In the genomic region with DNA sequence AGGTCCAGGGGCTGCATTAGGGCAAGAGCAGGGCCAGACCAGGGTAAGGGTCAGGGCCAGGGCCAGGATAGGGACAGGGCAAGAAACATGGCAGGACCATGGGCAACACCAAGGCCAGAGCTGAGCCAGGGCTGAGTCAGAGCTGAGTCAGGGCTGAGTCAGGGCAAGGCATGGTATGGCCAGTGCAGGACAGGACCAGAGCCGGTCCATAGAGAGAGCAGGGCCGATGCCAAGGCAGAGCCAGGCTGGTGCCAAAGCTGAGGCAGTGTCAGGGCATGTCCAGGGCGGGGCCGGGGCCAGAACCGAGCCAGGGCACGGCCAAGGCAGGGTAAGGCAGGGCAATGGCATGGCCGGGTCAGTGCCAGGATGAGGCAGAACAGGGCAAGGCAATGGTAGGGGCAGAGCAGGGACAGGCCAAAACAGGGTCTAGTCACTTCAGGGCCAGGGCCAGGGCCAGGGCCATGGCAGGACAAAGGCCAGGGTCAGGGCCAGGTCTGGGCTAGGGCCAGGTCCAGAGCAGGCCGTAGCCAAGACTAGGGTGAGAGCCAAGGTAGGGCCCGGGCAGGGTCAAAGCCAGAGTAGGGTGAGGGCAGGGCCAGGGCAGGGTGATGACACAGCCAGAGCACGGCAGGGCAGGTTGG, we compare ENCODE assay signal across 8 cellular contexts.
DNase-seq lines count a peak whose midpoint lies in the region; ATAC-seq, FAIRE-seq and TF ChIP-seq lines count a peak whose summit lies in the region.
"Not testable (repeated sequence)": the region's sequence is repeated elsewhere in the genome, so short reads cannot be mapped to it uniquely, and the experiment has no call there.

No MANE protein-coding gene starts in this region.

- WGBS in HepG2 (ENCODE audit: low lambda C conversion rate), result 60% methylated on average over 1 of the region's 10 CpGs
- 36 to 74% (median 43%) methylated on average over 5 to 10 of the region's 10 CpGs for WGBS in psoas muscle, 3 donors

- not testable (repeated sequence) for H3K79me2 ChIP-seq in HepG2 (ENCODE audit: insufficient read depth, low read length)

- not testable (repeated sequence) for H3K9ac ChIP-seq in HepG2 (ENCODE audit: insufficient read depth, low read depth, low read length)

- BruUV-seq in HepG2 (replicated peaks; lab: Mats Ljungman, UMichigan), result not testable (repeated sequence)

- not testable (repeated sequence) for H3K4me3 ChIP-seq in HFF-Myc (replicated peaks; ENCODE audit: low read depth, low read length); epithelial cell of esophagus (ENCODE audit: low read length); HepG2 (replicated peaks in 1 of 3; ENCODE audit: insufficient read depth in 1 of 3, low read depth in 2 of 3, low read length in 3 of 3); psoas muscle

- not testable (repeated sequence) for H3K27ac ChIP-seq in foreskin keratinocyte; HepG2 (ENCODE audit: extremely low read length, insufficient read depth, low read length); psoas muscle

- H3K9me3 ChIP-seq in HepG2 (ENCODE audit: low read length); psoas muscle: not testable (repeated sequence)

- peak; percentile 76 for FAIRE-seq in RCC 7860 (lab: Jason Lieb, UNC)
- not testable (repeated sequence) for FAIRE-seq in HepG2 (lab: Jason Lieb, UNC)

- intact Hi-C loops in HepG2 (cut with micrococcal nuclease; ENCODE audit: unreplicated experiment); psoas muscle (cut with DNase I): not testable (repeated sequence)

- not testable (repeated sequence) for H3K4me1 ChIP-seq in foreskin keratinocyte; HepG2 (ENCODE audit: insufficient read depth, low read length); psoas muscle

- not testable (repeated sequence) for H3K36me3 ChIP-seq in HepG2 (replicated peaks in 1 of 2; ENCODE audit: control insufficient read depth in 1 of 2, insufficient read depth in 2 of 2, low read length in 2 of 2); psoas muscle (ENCODE audit: insufficient read depth in 1 of 2, low read depth in 1 of 2)

- TF ChIP-seq EP300 in HepG2 (IDR thresholded peaks at IDR 0.05; ENCODE audit: low read depth in 2 of 2, low read length in 2 of 2); HepG2 (CRISPR knock-in tag; IDR thresholded peaks at IDR 0.05; ENCODE audit: borderline replicate concordance): not testable (repeated sequence)

- H3K36me3 Mint-ChIP-seq in activated naive CD4-positive, alpha-beta T cell treated with anti-CD3 and anti-CD28 coated beads, Interleukin-2, amount 50 U/mL, for 72 hours, result peaks cover 0 to 12% of the 10 kb centered on the region in 2 donors

- not testable (repeated sequence) for H3K9me3 Mint-ChIP-seq in activated naive CD4-positive, alpha-beta T cell treated with anti-CD3 and anti-CD28 coated beads, Interleukin-2, amount 50 U/mL, for 72 hours

- in situ Hi-C loops in HepG2 (cut with HindIII; ENCODE audit: extremely low pct_ligation_motif_present, low pct_unique_long_range_greater_than_20kb), result not testable (repeated sequence)

- not testable (repeated sequence) for H4K20me1 ChIP-seq in HepG2 (ENCODE audit: insufficient read depth, low read length)

- TF ChIP-seq CTCF in HFF-Myc (IDR thresholded peaks at IDR 0.05; ENCODE audit: low read depth, low read length, missing control alignments); epithelial cell of esophagus (IDR thresholded peaks at IDR 0.05; ENCODE audit: insufficient read depth, low read depth, low read length, missing control alignments); foreskin keratinocyte (conservative IDR thresholded peaks at IDR 0.05); HepG2 (CRISPR knock-in tag; IDR thresholded peaks at IDR 0.05); psoas muscle (IDR thresholded peaks at IDR 0.05): not testable (repeated sequence)

- peak overlapping the region in 1 of 2 donors; percentile 70 for H3K27ac Mint-ChIP-seq in activated naive CD4-positive, alpha-beta T cell treated with anti-CD3 and anti-CD28 coated beads, Interleukin-2, amount 50 U/mL, for 72 hours

- DNase-seq in A172 (ENCODE audit: low spot score), result peak; percentile 60
- peak; percentile 0 for DNase-seq in HFF-Myc (ENCODE audit: extremely low read depth, low read depth)
- peak; percentile 54 for DNase-seq in RCC 7860 (ENCODE audit: low spot score)
- DNase-seq in activated naive CD4-positive, alpha-beta T cell treated with anti-CD3 and anti-CD28 coated beads, Interleukin-2, amount 50 U/mL, for 72 hours (ENCODE audit: low spot score in 2 of 2); foreskin keratinocyte; HepG2 (ENCODE audit: low spot score): not testable (repeated sequence)
- peak; percentile 46 for DNase-seq in epithelial cell of esophagus (ENCODE audit: low read depth)
- peak; percentile 9 to 43 for DNase-seq in psoas muscle

- not testable (repeated sequence) for H3K27me3 ChIP-seq in foreskin keratinocyte; HepG2 (ENCODE audit: control insufficient read depth in 1 of 2, insufficient read depth in 2 of 2, low read length in 2 of 2); psoas muscle (ENCODE audit: insufficient read depth in 3 of 3, low read length in 2 of 3)

- not testable (repeated sequence) for TF ChIP-seq RAD21 in HepG2 (CRISPR knock-in tag; IDR thresholded peaks at IDR 0.05)

- ATAC-seq in activated naive CD4-positive, alpha-beta T cell treated with anti-CD3 and anti-CD28 coated beads, Interleukin-2, amount 50 U/mL, for 72 hours, result peak; percentile 28 to 56
- peak; percentile 64 for ATAC-seq in foreskin keratinocyte
- peak; percentile 47 for ATAC-seq in HepG2
- ATAC-seq in psoas muscle, result peak; percentile 33 to 73 (median 38)

- not testable (repeated sequence) for TF ChIP-seq POLR2A in HepG2 (IDR thresholded peaks at IDR 0.05; ENCODE audit: insufficient read depth in 1 of 2, low read depth in 2 of 2, low read length in 2 of 2)

- CTCF ChIA-PET in HepG2 (lab: Yijun Ruan, JAX; ENCODE audit: low intra/inter-chr PET ratio, low total read pairs), result not testable (repeated sequence)

- H3K4me2 ChIP-seq in HepG2 (ENCODE audit: low read depth, low read length), result not testable (repeated sequence)

- not testable (repeated sequence) for H2AFZ ChIP-seq in HepG2 (ENCODE audit: low read length)

- POLR2A ChIA-PET in HepG2 (lab: Yijun Ruan, JAX), result not testable (repeated sequence)

TF ChIP-seq in HepG2, 621 proteins besides CTCF, POLR2A, EP300 and RAD21:
- TF ChIP-seq FOSL2 (CRISPR knock-in tag; IDR thresholded peaks at IDR 0.05), result 0 out of 2 replicates have a peak, but pooled peaks have one; percentile 33
